Comparison of ENCODE assay signal across 8 cellular contexts in genomic region chr20:5529331-5530142, GRCh38.
DNase-seq lines count a peak whose midpoint lies in the region; ATAC-seq, FAIRE-seq and TF ChIP-seq lines count a peak whose summit lies in the region.

No MANE protein-coding gene starts in this region.

- H3K4me1 ChIP-seq in adipocyte (ENCODE audit: control insufficient read depth, insufficient read depth, low read length): peaks cover 31% of the 10 kb centered on the region

- DNase-seq in GM12892 (ENCODE audit: insufficient read length): peak; percentile 39
- DNase-seq in NCI-H1694 treated with DMSO at 0.1 percent for 48 hours (lab: John Stamatoyannopoulos, UW): peak; percentile 85
- peak; percentile 59 to 82 (median 73) for DNase-seq in T-helper 1 cell
- DNase-seq in adipocyte (ENCODE audit: low read depth): peak; percentile 93
- DNase-seq in left ventricle myocardium superior: peak; percentile 88
- DNase-seq in renal cortical epithelial cell (ENCODE audit: low read depth): peak; percentile 49

- no peaks in the 10 kb centered on the region for H3K9me3 ChIP-seq in adipocyte (ENCODE audit: control insufficient read depth, low read length)

- H3K9ac ChIP-seq in adipocyte (ENCODE audit: low read length): no peak overlapping the region

- ATAC-seq in HG02870 (IDR thresholded peaks at IDR 0.05; ENCODE audit: unreplicated experiment): peak; percentile 79
- ATAC-seq in left ventricle myocardium superior: peak; percentile 92
- ATAC-seq in GM18873 (IDR thresholded peaks at IDR 0.05; ENCODE audit: low FRiP score, unreplicated experiment): no peak

- intact Hi-C loops in left ventricle myocardium superior (cut with micrococcal nuclease): loop anchor here (2.0 to 5.0 kb wide), 2 partner anchors 259 to 548 kb away; no protein-coding TSS in a partner anchor

- peak; percentile 85 for FAIRE-seq in GM12892 (lab: Jason Lieb, UNC)

- no peaks in the 10 kb centered on the region for H3K36me3 ChIP-seq in adipocyte (ENCODE audit: control insufficient read depth, insufficient read depth, low read length, severe bottlenecking)

- no peak for TF ChIP-seq POLR2A in GM12892 (IDR thresholded peaks at IDR 0.05; ENCODE audit: low read depth, low read length)

- no peak overlapping the region for H3K4me3 ChIP-seq in adipocyte (ENCODE audit: low read length)

- peaks cover 4% of the 10 kb centered on the region for H3K27me3 ChIP-seq in adipocyte (replicated peaks; ENCODE audit: control insufficient read depth, insufficient read depth, low read length)

Comparison
In these comparisons a context has a peak if more than half of its experiments do, and no peak if none do; other contexts are left out.
1. DNase-seq: peak in every context shown above with its lines; median percentile 93 in adipocyte; 88 in left ventricle myocardium superior; 85 in NCI-H1694 treated with DMSO at 0.1 percent for 48 hours; 73 in T-helper 1 cell; 49 in renal cortical epithelial cell; 39 in GM12892.